Comparison of ENCODE assay signal across 1 cellular context in the genomic region with DNA sequence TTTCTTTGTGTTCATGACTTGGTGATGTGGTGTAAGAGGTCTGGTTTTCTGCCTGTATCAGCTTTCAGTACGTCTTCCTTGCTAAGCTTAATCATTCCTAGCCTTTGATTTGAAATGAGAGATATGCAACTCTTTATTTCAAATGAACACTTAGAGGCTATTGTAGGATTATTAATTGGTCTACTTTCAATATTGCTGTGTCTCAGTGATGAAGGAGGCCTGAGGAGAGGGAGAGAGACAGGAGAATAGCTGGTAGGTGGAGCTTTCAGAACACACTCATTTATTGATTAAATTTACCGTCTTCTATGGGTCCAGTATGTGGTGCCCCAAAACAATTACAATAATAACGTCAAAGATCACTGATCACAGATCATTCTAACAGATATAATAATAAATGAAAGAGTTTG.
TF ChIP-seq lines count a peak whose summit lies in the region.

No MANE protein-coding gene starts in this region.

TF ChIP-seq in GM12878, 131 proteins besides CTCF, POLR2A, EP300 and RAD21:
- TF ChIP-seq ZSCAN29 (IDR thresholded peaks at IDR 0.05) (no peak), TARDBP (IDR thresholded peaks at IDR 0.05; ENCODE audit: borderline replicate concordance) (no peak), STAT3 (IDR thresholded peaks at IDR 0.05; ENCODE audit: low read depth, low read length) (no peak), SMC3 (IDR thresholded peaks at IDR 0.05; ENCODE audit: borderline replicate concordance, low read length) (no peak), BRCA1 (IDR thresholded peaks at IDR 0.05; ENCODE audit: low read depth, low read length) (no peak), KDM1A (IDR thresholded peaks at IDR 0.05; ENCODE audit: borderline replicate concordance) (no peak), RB1 (IDR thresholded peaks at IDR 0.05; ENCODE audit: borderline replicate concordance) (no peak)
- TF ChIP-seq, protein P1, sequence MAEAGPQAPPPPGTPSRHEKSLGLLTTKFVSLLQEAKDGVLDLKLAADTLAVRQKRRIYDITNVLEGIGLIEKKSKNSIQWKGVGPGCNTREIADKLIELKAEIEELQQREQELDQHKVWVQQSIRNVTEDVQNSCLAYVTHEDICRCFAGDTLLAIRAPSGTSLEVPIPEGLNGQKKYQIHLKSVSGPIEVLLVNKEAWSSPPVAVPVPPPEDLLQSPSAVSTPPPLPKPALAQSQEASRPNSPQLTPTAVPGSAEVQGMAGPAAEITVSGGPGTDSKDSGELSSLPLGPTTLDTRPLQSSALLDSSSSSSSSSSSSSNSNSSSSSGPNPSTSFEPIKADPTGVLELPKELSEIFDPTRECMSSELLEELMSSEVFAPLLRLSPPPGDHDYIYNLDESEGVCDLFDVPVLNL (IDR thresholded peaks at IDR 0.05; ENCODE audit: low read depth, low read length) = no peak
